Comparison of ENCODE assay signal across 1 cellular context in the genomic region with DNA sequence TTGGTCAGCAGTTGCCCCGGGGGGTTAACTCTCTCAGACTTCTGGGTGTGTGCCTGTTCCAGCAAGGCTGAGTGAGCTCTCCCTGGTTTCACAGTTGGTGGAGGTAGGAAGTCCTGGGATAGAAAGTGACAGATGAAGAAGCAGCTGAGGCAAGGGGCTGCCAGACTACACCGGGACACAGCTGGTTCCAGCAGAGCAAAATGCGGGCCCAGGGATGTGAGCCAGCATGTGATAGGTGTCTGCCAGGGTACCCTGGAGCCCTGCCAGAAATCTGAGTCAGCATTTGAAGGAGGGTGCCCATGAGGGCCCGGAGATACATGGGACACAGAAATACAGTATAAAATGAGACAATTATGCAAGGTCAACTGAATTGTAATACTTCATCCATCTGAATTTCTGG.
TF ChIP-seq lines count a peak whose summit lies in the region.

No MANE protein-coding gene starts in this region.

TF ChIP-seq in HEK293, 187 proteins besides CTCF, POLR2A, EP300 and RAD21 (continued from another document):
- TF ChIP-seq, protein P1, sequence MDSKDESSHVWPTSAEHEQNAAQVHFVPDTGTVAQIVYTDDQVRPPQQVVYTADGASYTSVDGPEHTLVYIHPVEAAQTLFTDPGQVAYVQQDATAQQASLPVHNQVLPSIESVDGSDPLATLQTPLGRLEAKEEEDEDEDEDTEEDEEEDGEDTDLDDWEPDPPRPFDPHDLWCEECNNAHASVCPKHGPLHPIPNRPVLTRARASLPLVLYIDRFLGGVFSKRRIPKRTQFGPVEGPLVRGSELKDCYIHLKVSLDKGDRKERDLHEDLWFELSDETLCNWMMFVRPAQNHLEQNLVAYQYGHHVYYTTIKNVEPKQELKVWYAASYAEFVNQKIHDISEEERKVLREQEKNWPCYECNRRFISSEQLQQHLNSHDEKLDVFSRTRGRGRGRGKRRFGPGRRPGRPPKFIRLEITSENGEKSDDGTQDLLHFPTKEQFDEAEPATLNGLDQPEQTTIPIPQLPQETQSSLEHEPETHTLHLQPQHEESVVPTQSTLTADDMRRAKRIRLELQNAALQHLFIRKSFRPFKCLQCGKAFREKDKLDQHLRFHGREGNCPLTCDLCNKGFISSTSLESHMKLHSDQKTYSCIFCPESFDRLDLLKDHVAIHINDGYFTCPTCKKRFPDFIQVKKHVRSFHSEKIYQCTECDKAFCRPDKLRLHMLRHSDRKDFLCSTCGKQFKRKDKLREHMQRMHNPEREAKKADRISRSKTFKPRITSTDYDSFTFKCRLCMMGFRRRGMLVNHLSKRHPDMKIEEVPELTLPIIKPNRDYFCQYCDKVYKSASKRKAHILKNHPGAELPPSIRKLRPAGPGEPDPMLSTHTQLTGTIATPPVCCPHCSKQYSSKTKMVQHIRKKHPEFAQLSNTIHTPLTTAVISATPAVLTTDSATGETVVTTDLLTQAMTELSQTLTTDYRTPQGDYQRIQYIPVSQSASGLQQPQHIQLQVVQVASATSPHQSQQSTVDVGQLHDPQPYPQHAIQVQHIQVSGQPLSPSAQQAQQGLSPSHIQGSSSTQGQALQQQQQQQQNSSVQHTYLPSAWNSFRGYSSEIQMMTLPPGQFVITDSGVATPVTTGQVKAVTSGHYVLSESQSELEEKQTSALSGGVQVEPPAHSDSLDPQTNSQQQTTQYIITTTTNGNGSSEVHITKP (tag by site-specific recombination; IDR thresholded peaks at IDR 0.05): 0 out of 2 replicates have a peak, but pooled peaks have one; percentile 32
- TF ChIP-seq, protein P2, sequence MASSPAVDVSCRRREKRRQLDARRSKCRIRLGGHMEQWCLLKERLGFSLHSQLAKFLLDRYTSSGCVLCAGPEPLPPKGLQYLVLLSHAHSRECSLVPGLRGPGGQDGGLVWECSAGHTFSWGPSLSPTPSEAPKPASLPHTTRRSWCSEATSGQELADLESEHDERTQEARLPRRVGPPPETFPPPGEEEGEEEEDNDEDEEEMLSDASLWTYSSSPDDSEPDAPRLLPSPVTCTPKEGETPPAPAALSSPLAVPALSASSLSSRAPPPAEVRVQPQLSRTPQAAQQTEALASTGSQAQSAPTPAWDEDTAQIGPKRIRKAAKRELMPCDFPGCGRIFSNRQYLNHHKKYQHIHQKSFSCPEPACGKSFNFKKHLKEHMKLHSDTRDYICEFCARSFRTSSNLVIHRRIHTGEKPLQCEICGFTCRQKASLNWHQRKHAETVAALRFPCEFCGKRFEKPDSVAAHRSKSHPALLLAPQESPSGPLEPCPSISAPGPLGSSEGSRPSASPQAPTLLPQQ (tag by site-specific recombination; IDR thresholded peaks at IDR 0.05): peak; percentile 64
- TF ChIP-seq, protein P3, sequence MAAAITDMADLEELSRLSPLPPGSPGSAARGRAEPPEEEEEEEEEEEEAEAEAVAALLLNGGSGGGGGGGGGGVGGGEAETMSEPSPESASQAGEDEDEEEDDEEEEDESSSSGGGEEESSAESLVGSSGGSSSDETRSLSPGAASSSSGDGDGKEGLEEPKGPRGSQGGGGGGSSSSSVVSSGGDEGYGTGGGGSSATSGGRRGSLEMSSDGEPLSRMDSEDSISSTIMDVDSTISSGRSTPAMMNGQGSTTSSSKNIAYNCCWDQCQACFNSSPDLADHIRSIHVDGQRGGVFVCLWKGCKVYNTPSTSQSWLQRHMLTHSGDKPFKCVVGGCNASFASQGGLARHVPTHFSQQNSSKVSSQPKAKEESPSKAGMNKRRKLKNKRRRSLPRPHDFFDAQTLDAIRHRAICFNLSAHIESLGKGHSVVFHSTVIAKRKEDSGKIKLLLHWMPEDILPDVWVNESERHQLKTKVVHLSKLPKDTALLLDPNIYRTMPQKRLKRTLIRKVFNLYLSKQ (tag by site-specific recombination; IDR thresholded peaks at IDR 0.05; ENCODE audit: borderline replicate concordance): no peak
- TF ChIP-seq GFI1B (tag by site-specific recombination; IDR thresholded peaks at IDR 0.05): no peak
- TF ChIP-seq ZNF133 (tag by site-specific recombination; IDR thresholded peaks at IDR 0.05): no peak
- peak; percentile 82 for TF ChIP-seq ZIC2 (tag by site-specific recombination; IDR thresholded peaks at IDR 0.05)
- no peak for TF ChIP-seq ZNF660 (tag by site-specific recombination; IDR thresholded peaks at IDR 0.05)
TF ChIP-seq in HEK293: peak in this region for 3.
